ENCODE assay signal across 20 cellular contexts in the genomic region with DNA sequence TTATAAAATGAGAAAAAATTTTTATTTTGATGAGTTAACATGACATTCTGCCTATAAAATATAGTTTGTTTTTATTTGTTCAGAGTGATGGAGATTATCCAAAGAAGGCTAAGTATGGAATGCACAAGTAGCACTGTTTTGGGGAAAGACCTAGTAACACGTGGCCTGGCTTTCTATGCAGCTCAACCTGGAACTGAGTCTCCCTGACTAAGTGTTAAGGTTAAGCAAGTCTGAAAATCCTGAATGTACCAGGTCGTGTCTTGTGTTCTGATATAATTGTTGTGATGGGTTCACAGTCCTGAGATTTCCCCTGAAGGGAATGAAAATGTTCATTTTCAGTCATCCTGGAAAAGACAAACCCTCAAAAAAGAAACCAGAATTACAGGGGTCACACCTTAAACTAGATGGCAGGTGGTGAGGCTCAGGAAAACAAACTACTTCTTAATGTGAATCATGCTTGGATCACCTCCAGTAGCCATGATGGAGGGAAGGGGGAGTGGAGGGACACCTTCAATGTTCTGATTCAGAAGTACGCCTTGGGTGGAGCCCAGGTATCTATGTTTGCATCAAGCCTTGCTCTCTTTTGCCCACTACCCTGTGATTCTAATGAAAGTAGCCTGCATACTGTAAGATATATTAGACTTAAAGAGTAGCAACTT.
DNase-seq lines count a peak whose midpoint lies in the region; ATAC-seq and TF ChIP-seq lines count a peak whose summit lies in the region.
"Had no signal": no experiment of that assay in that cellular context is flagged by ENCODE, and none has a peak within 500 bp of the region (broad histone marks: within the 10 kb centered on the region; RNA-seq: fewer than 3 reads in every experiment).

No MANE protein-coding gene starts in this region.

- CTCF ChIA-PET in RWPE1 (lab: Yijun Ruan, JAX), result no interaction called here

- H3K4me3 Mint-ChIP-seq in GM23338 (no peak overlapping the region), nephron progenitor cell (no peak overlapping the region), endothelial cell (ENCODE audit: unreplicated experiment) (no peak overlapping the region)
- H3K4me3 Mint-ChIP-seq: CD4-positive, alpha-beta T cell; T-helper 17 cell had no signal

- POLR2A ChIA-PET in RWPE1 (lab: Yijun Ruan, JAX; ENCODE audit: low non-redundant PET), result no interaction called here

- H3K9me3 Mint-ChIP-seq in GM23338 (no peaks in the 10 kb centered on the region), nephron progenitor cell (no peaks in the 10 kb centered on the region), endothelial cell (ENCODE audit: unreplicated experiment) (no peaks in the 10 kb centered on the region)
- H3K9me3 Mint-ChIP-seq: CD4-positive, alpha-beta T cell had no signal

- no peaks in the 10 kb centered on the region for H3K36me3 ChIP-seq in GM23338 (ENCODE audit: insufficient read depth)

- H3K79me2 ChIP-seq in GM23338 (replicated peaks; ENCODE audit: insufficient read depth), result no peaks in the 10 kb centered on the region

- H3F3A ChIP-seq in GM23338 (replicated peaks; ENCODE audit: low read depth), result no peaks in the 10 kb centered on the region

- DNase-seq in DMS53 (lab: John Stamatoyannopoulos, UW), result peak; percentile 65
- DNase-seq in GM23338 (ENCODE audit: low spot score), result peak; percentile 2
- peak; percentile 8 for DNase-seq in RWPE1 (ENCODE audit: low spot score)
- peak; percentile 16 for DNase-seq in epithelial cell of prostate (ENCODE audit: low read depth, low spot score)
- DNase-seq in nephron progenitor cell, result no peak
- DNase-seq in endothelial cell (ENCODE audit: low spot score), result no peak
- DNase-seq: CD4-positive, alpha-beta T cell; COR-L47; GDM1; Kasumi-1; MM.1S; NCI-H1048; NCI-H1436; NCI-H2081; NCI-H2171; NCI-H526 treated with DMSO at 0.1 percent for 48 hours; Right ventricle myocardium superior; T-helper 17 cell had no signal

- H3K27me3 ChIP-seq in GM23338 (ENCODE audit: insufficient read depth), result no peaks in the 10 kb centered on the region

- H3K4me1 Mint-ChIP-seq in GM23338 (peaks cover 17% of the 10 kb centered on the region; the same call in 2 of the 3 replicates), nephron progenitor cell (peaks cover 6% of the 10 kb centered on the region), endothelial cell (ENCODE audit: unreplicated experiment) (no peaks in the 10 kb centered on the region)
- H3K4me1 Mint-ChIP-seq: T-helper 17 cell had no signal

- no peaks in the 10 kb centered on the region for H4K20me1 ChIP-seq in GM23338 (replicated peaks; ENCODE audit: insufficient read depth)

- no peaks in the 10 kb centered on the region for H3K9me2 ChIP-seq in GM23338 (ENCODE audit: insufficient read depth)

- no peak for ATAC-seq in GM23338
- ATAC-seq in GM19463 (IDR thresholded peaks at IDR 0.05; ENCODE audit: unreplicated experiment), result no peak
- ATAC-seq in GM18873 (IDR thresholded peaks at IDR 0.05; ENCODE audit: low FRiP score, unreplicated experiment), result no peak
- ATAC-seq: T-helper 17 cell had no signal

- H2AFZ ChIP-seq in GM23338, result peak overlapping the region; percentile 30; the same call in 1 of the 2 replicates

- peaks cover 34% of the 10 kb centered on the region for H3K4me1 ChIP-seq in GM23338 (ENCODE audit: insufficient read depth)

- TF ChIP-seq CTCF in GM23338 (conservative IDR thresholded peaks at IDR 0.05; ENCODE audit: low read depth in 2 of 2), result no peak
- TF ChIP-seq CTCF in RWPE1 (conservative IDR thresholded peaks at IDR 0.05; ENCODE audit: low read depth), result no peak
- TF ChIP-seq CTCF in nephron progenitor cell (IDR thresholded peaks at IDR 0.05), result no peak
- no peak for TF ChIP-seq CTCF in endothelial cell (IDR thresholded peaks at IDR 0.05; ENCODE audit: unreplicated experiment)

- H3K27ac ChIP-seq in GM23338 (ENCODE audit: low read depth) (no peak overlapping the region), RWPE1 (no peak overlapping the region), epithelial cell of prostate (no peak overlapping the region)

- H3K27ac Mint-ChIP-seq in GM23338 (peak overlapping the region; percentile 86; the same call in 1 of the 2 replicates), nephron progenitor cell (no peak overlapping the region), endothelial cell (ENCODE audit: unreplicated experiment) (no peak overlapping the region)
- H3K27ac Mint-ChIP-seq: CD4-positive, alpha-beta T cell; T-helper 17 cell had no signal

- H3K36me3 Mint-ChIP-seq in GM23338 (ENCODE audit: low read depth) (no peaks in the 10 kb centered on the region), nephron progenitor cell (ENCODE audit: low read depth) (no peaks in the 10 kb centered on the region), endothelial cell (ENCODE audit: low read depth, unreplicated experiment) (no peaks in the 10 kb centered on the region)

- no peaks in the 10 kb centered on the region for H3K27me3 Mint-ChIP-seq in GM23338 (ENCODE audit: insufficient read depth, low read depth, poor library complexity)
- peaks cover 7% of the 10 kb centered on the region for H3K27me3 Mint-ChIP-seq in nephron progenitor cell (ENCODE audit: low read depth, poor library complexity)
- H3K27me3 Mint-ChIP-seq in endothelial cell (ENCODE audit: unreplicated experiment), result no peaks in the 10 kb centered on the region
- H3K27me3 Mint-ChIP-seq: CD4-positive, alpha-beta T cell; T-helper 17 cell had no signal

- H3K4me2 ChIP-seq in GM23338, result no peak overlapping the region

- H3K4me3 ChIP-seq in GM23338, result no peak overlapping the region

TF ChIP-seq in GM23338, 12 proteins besides CTCF, POLR2A, EP300 and RAD21 (continues in another document):
- TF ChIP-seq ZNF331 (CRISPR knock-in tag; IDR thresholded peaks at IDR 0.05; ENCODE audit: low read depth) (no peak), ZNF114 (CRISPR knock-in tag; IDR thresholded peaks at IDR 0.05) (no peak), POLR2AphosphoS5 (IDR thresholded peaks at IDR 0.05; ENCODE audit: low read depth) (no peak), NANOG (IDR thresholded peaks at IDR 0.05; ENCODE audit: borderline replicate concordance) (no peak), CREB1 (CRISPR knock-in tag; IDR thresholded peaks at IDR 0.05; ENCODE audit: low read depth) (no peak), EZH2 (IDR thresholded peaks at IDR 0.05; ENCODE audit: low read depth, unreplicated experiment) (no peak)
- TF ChIP-seq, protein P1, sequence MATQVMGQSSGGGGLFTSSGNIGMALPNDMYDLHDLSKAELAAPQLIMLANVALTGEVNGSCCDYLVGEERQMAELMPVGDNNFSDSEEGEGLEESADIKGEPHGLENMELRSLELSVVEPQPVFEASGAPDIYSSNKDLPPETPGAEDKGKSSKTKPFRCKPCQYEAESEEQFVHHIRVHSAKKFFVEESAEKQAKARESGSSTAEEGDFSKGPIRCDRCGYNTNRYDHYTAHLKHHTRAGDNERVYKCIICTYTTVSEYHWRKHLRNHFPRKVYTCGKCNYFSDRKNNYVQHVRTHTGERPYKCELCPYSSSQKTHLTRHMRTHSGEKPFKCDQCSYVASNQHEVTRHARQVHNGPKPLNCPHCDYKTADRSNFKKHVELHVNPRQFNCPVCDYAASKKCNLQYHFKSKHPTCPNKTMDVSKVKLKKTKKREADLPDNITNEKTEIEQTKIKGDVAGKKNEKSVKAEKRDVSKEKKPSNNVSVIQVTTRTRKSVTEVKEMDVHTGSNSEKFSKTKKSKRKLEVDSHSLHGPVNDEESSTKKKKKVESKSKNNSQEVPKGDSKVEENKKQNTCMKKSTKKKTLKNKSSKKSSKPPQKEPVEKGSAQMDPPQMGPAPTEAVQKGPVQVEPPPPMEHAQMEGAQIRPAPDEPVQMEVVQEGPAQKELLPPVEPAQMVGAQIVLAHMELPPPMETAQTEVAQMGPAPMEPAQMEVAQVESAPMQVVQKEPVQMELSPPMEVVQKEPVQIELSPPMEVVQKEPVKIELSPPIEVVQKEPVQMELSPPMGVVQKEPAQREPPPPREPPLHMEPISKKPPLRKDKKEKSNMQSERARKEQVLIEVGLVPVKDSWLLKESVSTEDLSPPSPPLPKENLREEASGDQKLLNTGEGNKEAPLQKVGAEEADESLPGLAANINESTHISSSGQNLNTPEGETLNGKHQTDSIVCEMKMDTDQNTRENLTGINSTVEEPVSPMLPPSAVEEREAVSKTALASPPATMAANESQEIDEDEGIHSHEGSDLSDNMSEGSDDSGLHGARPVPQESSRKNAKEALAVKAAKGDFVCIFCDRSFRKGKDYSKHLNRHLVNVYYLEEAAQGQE (IDR thresholded peaks at IDR 0.05; ENCODE audit: unreplicated experiment), result no peak

Comparison
In these comparisons a context has a peak if more than half of its experiments do, and no peak if none do; other contexts are left out.
1. DNase-seq: peak in DMS53 (single experiment), GM23338 (single experiment), RWPE1 (single experiment) and epithelial cell of prostate (single experiment); none in nephron progenitor cell (single experiment) and endothelial cell (single experiment).